8 cellular contexts compared by ENCODE assay signal in the genomic region with DNA sequence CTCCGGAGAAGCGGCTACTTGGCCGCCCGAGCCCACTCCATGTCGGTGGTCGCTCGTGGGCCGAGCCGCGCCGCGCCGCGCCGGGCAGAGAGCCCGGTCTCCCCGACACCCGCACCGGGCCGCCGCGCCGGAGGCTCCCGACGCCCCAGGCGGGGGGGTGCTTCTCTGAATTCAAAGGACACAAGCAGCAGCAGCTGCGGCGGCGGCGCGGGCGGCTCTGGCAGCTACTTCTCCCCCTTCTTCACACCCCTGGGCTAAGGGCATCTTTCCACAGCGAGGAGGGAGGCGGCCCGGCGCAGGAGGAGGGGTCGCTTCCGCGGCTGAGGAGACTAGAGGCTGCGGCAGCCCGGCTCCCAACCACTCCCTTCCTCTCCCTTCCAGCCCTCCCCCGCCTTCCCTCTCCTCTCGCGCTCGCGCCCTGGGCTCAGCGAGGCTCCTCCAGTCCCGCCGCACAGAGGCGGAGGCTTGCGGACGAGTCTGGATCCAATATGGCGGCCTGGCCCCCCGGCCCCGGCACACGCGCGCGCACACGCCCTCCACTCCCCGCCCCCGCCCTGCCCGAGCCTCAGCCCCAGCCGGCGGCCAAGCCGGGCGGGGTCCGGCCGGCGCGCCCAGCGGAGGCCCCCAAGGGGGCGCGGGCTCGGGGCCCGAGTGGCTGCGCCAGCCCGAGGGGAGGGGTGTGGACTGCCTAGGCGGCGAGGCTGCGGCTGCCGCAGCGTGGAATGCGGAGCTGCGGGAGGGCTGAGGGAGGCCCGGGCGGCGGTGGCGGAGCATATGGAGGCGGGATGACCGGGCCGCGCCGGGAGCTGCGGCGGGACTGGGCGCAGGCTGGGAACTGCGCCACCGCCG. TPM values are rescaled to one million over a fixed set of nuclear protein-coding genes. Genes with fewer than 3 reads are reported as not detected.
A peak's percentile ranks its signal among the peaks of the same experiment; 100 is the strongest.
DNase-seq lines count a peak whose midpoint lies in the region; ATAC-seq and TF ChIP-seq lines count a peak whose summit lies in the region.

Gene CDC42BPA (minus strand): TSS at position 490 of the 849 bp plus-strand sequence. CDS start 1,310 bp downstream, outside the sequence.

- in situ Hi-C loops in IMR-90 (cut with MboI; ENCODE audit: low sequenced_read_pairs): no loop called here

- H3K27ac ChIP-seq in IMR-90 (ENCODE audit: insufficient read depth, low read length): peak within 1 kb of the TSS; percentile 86
- H3K27ac ChIP-seq in SJCRH30: peak within 1 kb of the TSS; percentile 80
- H3K27ac ChIP-seq in ascending aorta: peak within 1 kb of the TSS; percentile 92 to 99
- H3K27ac ChIP-seq in left ventricle myocardium inferior (replicated peaks): peak within 1 kb of the TSS; percentile 98
- peak within 1 kb of the TSS; percentile 81 for H3K27ac ChIP-seq in parathyroid adenoma

- H2AFZ ChIP-seq in IMR-90 (replicated peaks; ENCODE audit: low read length, poor library complexity): peak within 1 kb of the TSS; percentile 90
- peak within 1 kb of the TSS; percentile 88 for H2AFZ ChIP-seq in parathyroid adenoma

- no peak; the same call in 1 of the 2 replicates for TF ChIP-seq POLR2A in IMR-90 (IDR thresholded peaks at IDR 0.05; ENCODE audit: low read depth, low read length)

- peak within 1 kb of the TSS; percentile 97 for H3K23ac ChIP-seq in IMR-90 (ENCODE audit: low read depth, low read length)

- 0 out of 2 replicates have a peak within 1 kb of the TSS, but pooled peaks have one; percentile 2 for H2BK20ac ChIP-seq in IMR-90 (ENCODE audit: low read depth, low read length)

- H3K14ac ChIP-seq in IMR-90 (replicated peaks; ENCODE audit: low read depth, low read length): peak within 1 kb of the TSS; percentile 91

- intact Hi-C loops in IMR-90 (cut with micrococcal nuclease) (loop anchor here (1.0 to 10.0 kb wide), 2 partner anchors 114 to 403 kb away; no protein-coding TSS in a partner anchor), ascending aorta (cut with DNase I) (loop anchor here (2.0 to 10.0 kb wide), 7 partner anchors 19 to 1891 kb away; partner anchors contain the start of genes JMJD4, LBR, SNAP47 and ZNF678), left ventricle myocardium inferior (cut with micrococcal nuclease) (loop anchor here (10.0 kb wide), 2 partner anchors 73 to 117 kb away; no protein-coding TSS in a partner anchor)

- peaks cover 7% of the 10 kb centered on the region; the same call in 1 of the 2 replicates for H4K20me1 ChIP-seq in IMR-90 (ENCODE audit: insufficient read depth, low read length)

- no peaks in the 10 kb centered on the region for H3K36me3 ChIP-seq in IMR-90 (ENCODE audit: control insufficient read depth, insufficient read depth, low read length)
- H3K36me3 ChIP-seq in SJCRH30: no peaks in the 10 kb centered on the region
- no peaks in the 10 kb centered on the region for H3K36me3 ChIP-seq in ascending aorta
- no peaks in the 10 kb centered on the region for H3K36me3 ChIP-seq in left ventricle myocardium inferior
- no peaks in the 10 kb centered on the region for H3K36me3 ChIP-seq in parathyroid adenoma (ENCODE audit: control insufficient read depth, insufficient read depth, low read length)

- CTCF ChIA-PET in IMR-90 (lab: Yijun Ruan, JAX): interaction anchor here (0.5 kb wide), 1 partner anchor 381 kb away, joined by 3 read pairs; no protein-coding TSS in a partner anchor

- no peaks in the 10 kb centered on the region for H3K4me1 ChIP-seq in IMR-90 (ENCODE audit: control insufficient read depth, insufficient read depth, low read length)
- peaks cover 3% of the 10 kb centered on the region; the same call in 1 of the 2 replicates for H3K4me1 ChIP-seq in SJCRH30
- peaks cover 0 to 3% of the 10 kb centered on the region in 2 donors for H3K4me1 ChIP-seq in ascending aorta
- peaks cover 32% of the 10 kb centered on the region for H3K4me1 ChIP-seq in left ventricle myocardium inferior
- no peaks in the 10 kb centered on the region for H3K4me1 ChIP-seq in parathyroid adenoma

- H3K56ac ChIP-seq in IMR-90 (ENCODE audit: extremely low read depth, insufficient read depth, low read length): peak within 1 kb of the TSS; percentile 89

- H3K4me2 ChIP-seq in IMR-90 (ENCODE audit: low read depth, low read length) (peak within 1 kb of the TSS; percentile 92), parathyroid adenoma (ENCODE audit: low read length) (peak within 1 kb of the TSS; percentile 89)

- WGBS in IMR-90 (ENCODE audit: extremely low coverage in 2 of 2, insufficient read length in 1 of 2), 2 experiments: 0% methylated on average over 9 of the region's 100 CpGs; no CpG with 5 or more reads in 1 of the 2 experiments

- TSS peak; percentile 73 for BruUV-seq in IMR-90 (replicated peaks; lab: Mats Ljungman, UMichigan)

- H3K9me1 ChIP-seq in IMR-90 (ENCODE audit: insufficient read depth, low read length): no peaks in the 10 kb centered on the region

- DNase-seq in A172 (ENCODE audit: low spot score): peak; percentile 84
- peak; percentile 87 for DNase-seq in IMR-90
- peak; percentile 94 for DNase-seq in SJCRH30
- DNase-seq in ascending aorta (ENCODE audit: low spot score in 2 of 2): peak; percentile 16 to 89
- peak; percentile 89 for DNase-seq in left ventricle myocardium inferior

- peak within 1 kb of the TSS; percentile 93 for H2AK9ac ChIP-seq in IMR-90 (replicated peaks; ENCODE audit: low read depth, low read length, poor library complexity)

- ATAC-seq in GM18907 (IDR thresholded peaks at IDR 0.05; ENCODE audit: unreplicated experiment) (peak; percentile 54), IMR-90 (ENCODE audit: low read depth) (peak; percentile 90), GM18873 (IDR thresholded peaks at IDR 0.05; ENCODE audit: low FRiP score, unreplicated experiment) (no peak)

- H4K91ac ChIP-seq in IMR-90 (ENCODE audit: insufficient read depth, low read depth, low read length): peak within 1 kb of the TSS; percentile 90

- H3K4me3 ChIP-seq in IMR-90 (ENCODE audit: insufficient read depth, low read depth, low read length) (peak within 1 kb of the TSS; percentile 89), SJCRH30 (peak within 1 kb of the TSS; percentile 83), ascending aorta (peak within 1 kb of the TSS; percentile 95 to 97), left ventricle myocardium inferior (peak within 1 kb of the TSS; percentile 77), parathyroid adenoma (ENCODE audit: low read depth, low read length) (peak within 1 kb of the TSS; percentile 70)

- dilution Hi-C loops in IMR-90 (cut with HindIII; ENCODE audit: low sequenced_read_pairs, unreplicated experiment): no loop called here

- H3K9me3 ChIP-seq in IMR-90 (ENCODE audit: control insufficient read depth, insufficient read depth, low read length) (no peaks in the 10 kb centered on the region), SJCRH30 (replicated peaks) (no peaks in the 10 kb centered on the region), ascending aorta (no peaks in the 10 kb centered on the region), left ventricle myocardium inferior (replicated peaks) (no peaks in the 10 kb centered on the region), parathyroid adenoma (ENCODE audit: control insufficient read depth, low read length) (no peaks in the 10 kb centered on the region)

- peak within 1 kb of the TSS; percentile 78 for H4K5ac ChIP-seq in IMR-90 (ENCODE audit: low read depth, low read length)

- H2BK120ac ChIP-seq in IMR-90 (ENCODE audit: low read depth, low read length): peak within 1 kb of the TSS; percentile 77

- peak within 1 kb of the TSS; percentile 83 for H3K4ac ChIP-seq in IMR-90 (ENCODE audit: low read depth, low read length)

- peak within 1 kb of the TSS; percentile 79 for H2BK5ac ChIP-seq in IMR-90 (ENCODE audit: low read depth, low read length, poor library complexity, severe bottlenecking)

- peak within 1 kb of the TSS; percentile 38; the same call in 1 of the 2 replicates for H2AK5ac ChIP-seq in IMR-90 (ENCODE audit: low read depth, low read length)

- no peaks in the 10 kb centered on the region for H3K79me2 ChIP-seq in parathyroid adenoma

- TF ChIP-seq RAD21 in IMR-90 (IDR thresholded peaks at IDR 0.05; ENCODE audit: low read length): no peak

- H3K79me1 ChIP-seq in IMR-90 (ENCODE audit: low read depth in 1 of 2, low read length in 2 of 2): 0 out of 4 replicates have a peak, but pooled peaks cover 0 to 3% of the 10 kb centered on the region in 2 experiments

- no peaks in the 10 kb centered on the region for H3K27me3 ChIP-seq in IMR-90 (ENCODE audit: control insufficient read depth, insufficient read depth, low read length)
- H3K27me3 ChIP-seq in SJCRH30: no peaks in the 10 kb centered on the region
- no peaks in the 10 kb centered on the region for H3K27me3 ChIP-seq in ascending aorta
- no peaks in the 10 kb centered on the region for H3K27me3 ChIP-seq in left ventricle myocardium inferior (ENCODE audit: low read depth)
- no peaks in the 10 kb centered on the region for H3K27me3 ChIP-seq in parathyroid adenoma (ENCODE audit: control insufficient read depth, insufficient read depth, low read length)

- TF ChIP-seq CTCF in IMR-90 (conservative IDR thresholded peaks at IDR 0.05; ENCODE audit: low read depth, low read length) (no peak), ascending aorta (IDR thresholded peaks at IDR 0.05) (no peak), left ventricle myocardium inferior (IDR thresholded peaks at IDR 0.05; ENCODE audit: borderline replicate concordance) (no peak), parathyroid adenoma (IDR thresholded peaks at IDR 0.05) (no peak)

- peak within 1 kb of the TSS; percentile 71 for H3K18ac ChIP-seq in IMR-90 (ENCODE audit: low read depth, low read length)

- H4K8ac ChIP-seq in IMR-90 (ENCODE audit: low read depth in 2 of 2, low read length in 2 of 2): peak within 1 kb of the TSS; percentile 76 to 91

- POLR2A ChIA-PET in IMR-90 (lab: Charles Lee; ENCODE audit: unreplicated experiment): no interaction called here

- peak within 1 kb of the TSS; percentile 55; the same call in 1 of the 3 replicates for H2BK15ac ChIP-seq in IMR-90 (ENCODE audit: low read depth, low read length)

- H3K9ac ChIP-seq in IMR-90 (ENCODE audit: low read depth, low read length) (peak within 1 kb of the TSS; percentile 78), parathyroid adenoma (peak within 1 kb of the TSS; percentile 14)

TF ChIP-seq in IMR-90, 13 proteins besides CTCF, POLR2A, EP300 and RAD21:
- TF ChIP-seq MXI1 (IDR thresholded peaks at IDR 0.05; ENCODE audit: borderline replicate concordance, low read depth, low read length): 0 out of 2 replicates have a peak, but pooled peaks have one; percentile 17
- peak; percentile 80; the same call in 1 of the 2 replicates for TF ChIP-seq MAZ (IDR thresholded peaks at IDR 0.05; ENCODE audit: borderline replicate concordance, low read depth, low read length)
- TF ChIP-seq BHLHE40 (IDR thresholded peaks at IDR 0.05; ENCODE audit: low read depth, low read length): no peak
- TF ChIP-seq NFE2L2 (IDR thresholded peaks at IDR 0.05; ENCODE audit: low read depth, low read length): no peak
- 0 out of 2 replicates have a peak, but pooled peaks have one; percentile 23 for TF ChIP-seq CHD1 (IDR thresholded peaks at IDR 0.05; ENCODE audit: low read depth, low read length)

RNA-seq across cellular contexts. Expression of gene CDC42BPA, which starts in this region (rescaled TPM):
- 32.7 and 36.9 TPM in 2 replicates for total RNA-seq in A172 (2014; rRNA removed; shearing (Covaris generic))
- total RNA-seq in IMR-90 (2012; rRNA removed): 27.8 and 36.4 TPM in 2 replicates
- polyA plus RNA-seq in IMR-90 (2012; rRNA removed): 7.7 and 9.4 TPM in 2 replicates
- polyA plus RNA-seq in IMR-90 (2012; cell fraction: cytosol; rRNA removed): 2.8 and 4.1 TPM in 2 replicates
- 8.9 and 19.7 TPM in 2 replicates for polyA plus RNA-seq in IMR-90 (2012; cell fraction: nucleus; rRNA removed; ENCODE audit: low replicate concordance)
- 50.8 and 57.1 TPM in 2 replicates for total RNA-seq in SJCRH30 (2014; rRNA removed; shearing (Covaris generic))
- 56.9 TPM for total RNA-seq in ascending aorta
- 35.1 TPM for total RNA-seq in left ventricle myocardium inferior
